ENCODE assay signal across 8 cellular contexts in the genomic region with DNA sequence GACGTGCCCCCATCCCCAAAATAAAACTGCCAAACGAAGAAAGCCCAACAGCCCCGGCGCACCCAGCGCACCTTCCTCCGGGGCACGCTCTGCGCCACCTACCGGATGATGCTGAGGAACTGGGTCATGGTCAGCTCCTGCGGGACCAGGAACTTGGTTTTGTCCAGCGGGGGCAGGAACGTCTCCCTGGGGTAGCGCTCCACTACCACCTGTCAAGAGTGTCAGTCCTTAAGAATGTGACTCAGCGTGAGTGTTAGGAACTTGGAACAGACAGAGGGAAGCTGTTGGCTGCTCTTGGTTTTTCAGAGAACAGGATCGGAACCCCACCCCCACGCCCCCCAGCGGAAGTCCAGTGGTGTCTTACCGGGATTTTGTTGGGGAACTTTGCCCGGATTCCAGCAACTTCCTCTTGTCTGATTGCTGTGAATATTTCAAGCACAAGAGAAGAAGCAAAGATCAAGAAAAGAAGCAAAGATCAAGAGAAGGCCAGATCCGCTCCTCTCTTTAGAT. TPM values are rescaled to one million over a fixed set of nuclear protein-coding genes. Genes with fewer than 3 reads are reported as not detected.
A peak's percentile ranks its signal among the peaks of the same experiment; 100 is the strongest.
DNase-seq lines count a peak whose midpoint lies in the region; ATAC-seq and TF ChIP-seq lines count a peak whose summit lies in the region.

No MANE protein-coding gene starts in this region.

- no peaks in the 10 kb centered on the region for H3K79me1 ChIP-seq in mesenchymal stem cell (replicated peaks; ENCODE audit: low read length, poor library complexity, severe bottlenecking)

- peak overlapping the region; percentile 37 for H3K4me2 ChIP-seq in mesenchymal stem cell (ENCODE audit: low read length, poor library complexity, severe bottlenecking)

- no peak overlapping the region for H2BK15ac ChIP-seq in mesenchymal stem cell (ENCODE audit: low read depth, poor library complexity, severe bottlenecking)

- no peak overlapping the region for H2BK120ac ChIP-seq in mesenchymal stem cell (ENCODE audit: low read depth, low read length)

- H2BK5ac ChIP-seq in mesenchymal stem cell (ENCODE audit: low read depth, low read length, poor library complexity, severe bottlenecking), result no peak overlapping the region

- CTCF ChIA-PET in HEK293T (lab: Yijun Ruan, JAX), result interaction anchor here (0.6 to 1.5 kb wide), 11 partner anchors 8 to 160 kb away, joined by 3 to 7 read pairs (median 4); no protein-coding TSS in a partner anchor
- CTCF ChIA-PET in activated CD8-positive, alpha-beta T cell treated with anti-CD3 and anti-CD28 coated beads for 36 hours (lab: Charles Lee), result interaction anchor here (0.6 to 3.4 kb wide), 31 partner anchors 9 to 478 kb away, joined by 3 to 27 read pairs (median 3); no protein-coding TSS in a partner anchor

- peak overlapping the region; percentile 81 for H3K9ac ChIP-seq in mesenchymal stem cell (ENCODE audit: low read length)

- H3K27ac Mint-ChIP-seq in activated CD8-positive, alpha-beta T cell treated with anti-CD3 and anti-CD28 coated beads for 36 hours, result no peak overlapping the region
- H3K27ac Mint-ChIP-seq in effector memory CD8-positive, alpha-beta T cell, result no peak overlapping the region

- peaks cover 5% of the 10 kb centered on the region for H3K27me3 Mint-ChIP-seq in activated CD8-positive, alpha-beta T cell treated with anti-CD3 and anti-CD28 coated beads for 36 hours
- H3K27me3 Mint-ChIP-seq in effector memory CD8-positive, alpha-beta T cell, result peaks cover 12 to 27% of the 10 kb centered on the region in 2 donors

- H3K4me1 Mint-ChIP-seq in activated CD8-positive, alpha-beta T cell treated with anti-CD3 and anti-CD28 coated beads for 36 hours (ENCODE audit: low read depth), result peaks cover 4% of the 10 kb centered on the region
- peaks cover 3 to 5% of the 10 kb centered on the region in 2 donors for H3K4me1 Mint-ChIP-seq in effector memory CD8-positive, alpha-beta T cell (ENCODE audit: low read depth in 2 of 2)

- no peak overlapping the region for H3K4ac ChIP-seq in mesenchymal stem cell (ENCODE audit: low read depth in 1 of 2, low read length in 2 of 2)

- no peak overlapping the region for H3K23ac ChIP-seq in mesenchymal stem cell (ENCODE audit: low read length in 2 of 2)

- no peaks in the 10 kb centered on the region for H3K9me3 Mint-ChIP-seq in activated CD8-positive, alpha-beta T cell treated with anti-CD3 and anti-CD28 coated beads for 36 hours
- H3K9me3 Mint-ChIP-seq in effector memory CD8-positive, alpha-beta T cell, result no peaks in the 10 kb centered on the region

- no peaks in the 10 kb centered on the region for H3K36me3 ChIP-seq in mesenchymal stem cell (ENCODE audit: control insufficient read depth in 1 of 2, insufficient read depth in 2 of 2, low read depth in 1 of 2, low read length in 2 of 2)

- intact Hi-C loops in activated CD8-positive, alpha-beta T cell treated with anti-CD3 and anti-CD28 coated beads for 36 hours (cut with micrococcal nuclease), result loop anchor here (10.0 kb wide), 1 partner anchor 464 kb away; a partner anchor contains a TSS

- peak; percentile 65 for DNase-seq in GM12865 (ENCODE audit: low read depth)
- peak; percentile 74 for DNase-seq in HEK293T (ENCODE audit: extremely low spot score)
- DNase-seq in NCI-H2227 (lab: John Stamatoyannopoulos, UW; ENCODE audit: unreplicated experiment), result peak; percentile 79
- peak; percentile 63 for DNase-seq in activated CD8-positive, alpha-beta T cell treated with anti-CD3 and anti-CD28 coated beads for 36 hours
- peak; percentile 9 to 24 (median 21) for DNase-seq in effector memory CD8-positive, alpha-beta T cell
- DNase-seq in mesenchymal stem cell, result peak; percentile 68
- peak; percentile 8 for DNase-seq in stimulated activated CD8-positive, alpha-beta memory T cell treated with anti-CD3 and anti-CD28 coated beads, Interleukin-12 subunit alpha, Interleukin-12 subunit beta, amount 100 ng/mL, for 4 hours (ENCODE audit: low read depth)
- DNase-seq in NCI-H1694 (lab: John Stamatoyannopoulos, UW), result no peak

- H4K8ac ChIP-seq in mesenchymal stem cell (ENCODE audit: low read length), result no peak overlapping the region

- H3K4me1 ChIP-seq in mesenchymal stem cell (ENCODE audit: control insufficient read depth, insufficient read depth, low read depth, low read length), result peaks cover 5% of the 10 kb centered on the region

- no peak overlapping the region for H4K91ac ChIP-seq in mesenchymal stem cell (ENCODE audit: low read length)

- no peak overlapping the region for H2AK5ac ChIP-seq in mesenchymal stem cell (ENCODE audit: low read length, severe bottlenecking)

- H3K27me3 ChIP-seq in mesenchymal stem cell (ENCODE audit: control insufficient read depth in 1 of 2, insufficient read depth in 1 of 2, low read length in 2 of 2), result no peaks in the 10 kb centered on the region

- no peak overlapping the region for H2BK12ac ChIP-seq in mesenchymal stem cell (ENCODE audit: low read length in 2 of 2)

- peak; percentile 74 for ATAC-seq in activated CD8-positive, alpha-beta T cell treated with anti-CD3 and anti-CD28 coated beads for 36 hours
- ATAC-seq in effector memory CD8-positive, alpha-beta T cell (replicated peaks), result peak; percentile 48

- H3K14ac ChIP-seq in mesenchymal stem cell (ENCODE audit: low read length in 2 of 2), result no peak overlapping the region

- H2AFZ ChIP-seq in mesenchymal stem cell (ENCODE audit: low read depth, low read length), result no peak overlapping the region

- H3K27ac ChIP-seq in mesenchymal stem cell (ENCODE audit: low read length, poor library complexity, severe bottlenecking), result peak overlapping the region; percentile 73

- H3K18ac ChIP-seq in mesenchymal stem cell (ENCODE audit: low read depth in 1 of 2, low read length in 2 of 2), result no peak overlapping the region

- H3K9me3 ChIP-seq in mesenchymal stem cell (ENCODE audit: control insufficient read depth, low read length), result no peaks in the 10 kb centered on the region

- TF ChIP-seq CTCF in GM12865 (IDR thresholded peaks at IDR 0.05; ENCODE audit: insufficient read depth, low read depth, low read length, missing control alignments), result peak; percentile 79
- TF ChIP-seq CTCF in activated CD8-positive, alpha-beta T cell treated with anti-CD3 and anti-CD28 coated beads for 36 hours (IDR thresholded peaks at IDR 0.05), result peak; percentile 80

- POLR2A ChIA-PET in HEK293T (lab: Yijun Ruan, JAX), result interaction anchor here (1.0 kb wide), 1 partner anchor 9 kb away, joined by 4 read pairs; no protein-coding TSS in a partner anchor
- POLR2A ChIA-PET in activated CD8-positive, alpha-beta T cell treated with anti-CD3 and anti-CD28 coated beads for 36 hours (lab: Charles Lee), result no interaction called here

- no peaks in the 10 kb centered on the region for H3K36me3 Mint-ChIP-seq in activated CD8-positive, alpha-beta T cell treated with anti-CD3 and anti-CD28 coated beads for 36 hours (ENCODE audit: low read depth)
- no peaks in the 10 kb centered on the region for H3K36me3 Mint-ChIP-seq in effector memory CD8-positive, alpha-beta T cell (ENCODE audit: insufficient read depth)

- 17% methylated on average over 17 of the region's 20 CpGs for WGBS in mesenchymal stem cell

- peak overlapping the region; percentile 24 for H3K4me3 Mint-ChIP-seq in activated CD8-positive, alpha-beta T cell treated with anti-CD3 and anti-CD28 coated beads for 36 hours
- H3K4me3 Mint-ChIP-seq in effector memory CD8-positive, alpha-beta T cell, result peak overlapping the region; percentile 5 to 48

- H3K4me3 ChIP-seq in GM12865 (ENCODE audit: low read depth, low read length) (peak overlapping the region; percentile 37), mesenchymal stem cell (ENCODE audit: insufficient read depth in 1 of 2, low read depth in 1 of 2, low read length in 2 of 2) (peak overlapping the region; percentile 28 to 66)

TF ChIP-seq in HEK293T, 16 proteins besides CTCF, POLR2A, EP300 and RAD21:
- TF ChIP-seq SP1 (IDR thresholded peaks at IDR 0.05) (no peak), TARDBP (IDR thresholded peaks at IDR 0.05) (no peak), ARNT (IDR thresholded peaks at IDR 0.05) (no peak), HDGF (IDR thresholded peaks at IDR 0.05; ENCODE audit: borderline replicate concordance) (no peak), BHLHE40 (IDR thresholded peaks at IDR 0.05; ENCODE audit: borderline replicate concordance) (no peak), ZNF384 (IDR thresholded peaks at IDR 0.05) (no peak), ELF4 (IDR thresholded peaks at IDR 0.05) (no peak), FOXK2 (IDR thresholded peaks at IDR 0.05) (no peak), CTBP1 (IDR thresholded peaks at IDR 0.05; ENCODE audit: borderline replicate concordance) (no peak), L3MBTL2 (conservative IDR thresholded peaks at IDR 0.05) (no peak), FOXA1 (IDR thresholded peaks at IDR 0.05) (no peak), LEF1 (IDR thresholded peaks at IDR 0.05; ENCODE audit: borderline replicate concordance) (no peak), FOXM1 (IDR thresholded peaks at IDR 0.05; ENCODE audit: borderline replicate concordance) (no peak), NFRKB (IDR thresholded peaks at IDR 0.05) (no peak), SUZ12 (IDR thresholded peaks at IDR 0.05) (no peak)
- TF ChIP-seq, protein P1, sequence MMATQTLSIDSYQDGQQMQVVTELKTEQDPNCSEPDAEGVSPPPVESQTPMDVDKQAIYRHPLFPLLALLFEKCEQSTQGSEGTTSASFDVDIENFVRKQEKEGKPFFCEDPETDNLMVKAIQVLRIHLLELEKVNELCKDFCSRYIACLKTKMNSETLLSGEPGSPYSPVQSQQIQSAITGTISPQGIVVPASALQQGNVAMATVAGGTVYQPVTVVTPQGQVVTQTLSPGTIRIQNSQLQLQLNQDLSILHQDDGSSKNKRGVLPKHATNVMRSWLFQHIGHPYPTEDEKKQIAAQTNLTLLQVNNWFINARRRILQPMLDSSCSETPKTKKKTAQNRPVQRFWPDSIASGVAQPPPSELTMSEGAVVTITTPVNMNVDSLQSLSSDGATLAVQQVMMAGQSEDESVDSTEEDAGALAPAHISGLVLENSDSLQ (IDR thresholded peaks at IDR 0.05), result no peak

RNA-seq across cellular contexts. Expression of a gene that starts 0.4 kb away (rescaled TPM):
- total RNA-seq in activated CD8-positive, alpha-beta T cell treated with anti-CD3 and anti-CD28 coated beads for 36 hours, result not detected
- polyA plus RNA-seq in mesenchymal stem cell (2013, experiment 1 of 2), result not detected
- 0.04 TPM for polyA plus RNA-seq in mesenchymal stem cell (2013, experiment 2 of 2)

RNA-seq across cellular contexts. Expression of a gene that starts 40.9 kb away (rescaled TPM):
- total RNA-seq in activated CD8-positive, alpha-beta T cell treated with anti-CD3 and anti-CD28 coated beads for 36 hours, result not detected
- polyA plus RNA-seq in mesenchymal stem cell (2013, experiment 1 of 2), result not detected
- not detected for polyA plus RNA-seq in mesenchymal stem cell (2013, experiment 2 of 2)
